In the genomic region with DNA sequence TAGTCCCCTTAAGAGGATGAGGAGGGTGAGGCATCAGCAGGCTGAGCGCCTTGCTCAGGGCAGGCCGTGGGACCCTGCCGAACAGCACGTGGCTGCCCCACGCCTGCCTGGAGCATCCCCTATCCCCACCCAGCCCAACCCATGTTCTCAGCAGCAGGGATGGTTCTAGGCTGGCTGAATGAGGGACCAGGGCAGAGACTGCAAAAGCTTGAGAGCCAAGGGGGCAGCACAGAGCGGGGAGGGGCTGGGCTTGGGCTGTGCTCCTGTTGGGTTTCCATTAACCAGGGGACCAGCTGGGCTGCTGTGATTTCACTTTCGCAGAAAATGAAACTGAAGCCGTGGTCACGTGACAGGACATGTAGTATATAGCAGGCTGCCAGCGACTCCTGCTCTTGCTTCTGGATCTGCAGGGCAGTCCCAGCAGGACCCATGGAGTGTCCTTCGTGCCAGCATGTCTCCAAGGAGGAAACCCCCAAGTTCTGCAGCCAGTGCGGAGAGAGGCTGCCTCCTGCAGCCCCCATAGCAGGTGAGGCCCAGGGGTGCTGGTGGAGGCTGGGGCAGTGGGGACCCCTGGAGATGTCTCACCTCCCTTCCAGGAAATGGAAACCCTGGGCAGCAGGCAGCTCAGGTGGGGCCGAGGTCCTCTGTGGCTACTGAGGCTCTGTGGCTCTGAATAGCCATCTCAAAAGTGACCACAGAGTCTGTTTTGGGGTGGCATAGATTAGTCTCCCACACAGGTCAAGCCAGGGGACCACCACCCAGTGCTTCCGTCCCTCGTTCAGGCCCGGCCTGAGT, we compare ENCODE assay signal across 8 cellular contexts. TPM values are rescaled to one million over a fixed set of nuclear protein-coding genes. Genes with fewer than 3 reads are reported as not detected.
A peak's percentile ranks its signal among the peaks of the same experiment; 100 is the strongest.
DNase-seq lines count a peak whose midpoint lies in the region; ATAC-seq and TF ChIP-seq lines count a peak whose summit lies in the region.

No MANE protein-coding gene starts in this region.

- no peaks in the 10 kb centered on the region for H3K9me2 ChIP-seq in PC-3 (replicated peaks; ENCODE audit: low read length)

- H3K9ac ChIP-seq in neuronal stem cell (ENCODE audit: low read depth, low read length, poor library complexity) = peak overlapping the region; percentile 60
- H3K9ac ChIP-seq in PC-3 (ENCODE audit: low read length) = no peak overlapping the region

- peak overlapping the region; percentile 95 for H2BK12ac ChIP-seq in neuronal stem cell (ENCODE audit: low read length)

- H3K4me3 ChIP-seq in GM12864 (ENCODE audit: low read depth, low read length) (peak overlapping the region; percentile 95), esophagus (ENCODE audit: low read depth in 1 of 2, low read length in 2 of 2) (peak overlapping the region; percentile 32 to 34), neuronal stem cell (ENCODE audit: low read length in 2 of 2) (no peak overlapping the region), PC-3 (ENCODE audit: low read length) (no peak overlapping the region)

- H4K20me1 ChIP-seq in PC-3 (ENCODE audit: low read length) = no peaks in the 10 kb centered on the region

- peak overlapping the region; percentile 78 for H2BK5ac ChIP-seq in neuronal stem cell (ENCODE audit: low read length)

- H3K18ac ChIP-seq in neuronal stem cell (ENCODE audit: low read length) = peak overlapping the region; percentile 88

- TF ChIP-seq CTCF in GM12864 (IDR thresholded peaks at IDR 0.05; ENCODE audit: low read depth, low read length, missing control alignments) = peak; percentile 39
- no peak for TF ChIP-seq CTCF in PC-3 (conservative IDR thresholded peaks at IDR 0.05; ENCODE audit: low read depth, low read length)

- peak; percentile 40 for ATAC-seq in HG02588 (IDR thresholded peaks at IDR 0.05; ENCODE audit: unreplicated experiment)
- no peak for ATAC-seq in PC-3

- POLR2A ChIA-PET in PC-3 (lab: Charles Lee; ENCODE audit: unreplicated experiment) = no interaction called here

- H2AFZ ChIP-seq in neuronal stem cell (ENCODE audit: low read length) = no peak overlapping the region
- no peak overlapping the region for H2AFZ ChIP-seq in PC-3 (ENCODE audit: low read length)

- H3F3A ChIP-seq in PC-3 (ENCODE audit: low read length, unreplicated experiment) = peaks cover 4% of the 10 kb centered on the region

- H4K91ac ChIP-seq in neuronal stem cell (ENCODE audit: low read depth, low read length, poor library complexity) = peak overlapping the region; percentile 68

- H3K9me3 ChIP-seq in esophagus (ENCODE audit: control insufficient read depth in 2 of 2, insufficient read depth in 1 of 2, low read depth in 1 of 2, low read length in 1 of 2) (no peaks in the 10 kb centered on the region), neuronal stem cell (replicated peaks in 1 of 2; ENCODE audit: control insufficient read depth in 2 of 2, insufficient read depth in 1 of 2, low read depth in 1 of 2, low read length in 2 of 2) (no peaks in the 10 kb centered on the region), PC-3 (ENCODE audit: low read length) (no peaks in the 10 kb centered on the region)

- DNase-seq in GM12864 (ENCODE audit: low read depth) (peak; percentile 95), NCI-H2227 (lab: John Stamatoyannopoulos, UW; ENCODE audit: unreplicated experiment) (peak; percentile 90), neuronal stem cell (ENCODE audit: low spot score) (no peak), stromal cell of bone marrow (ENCODE audit: low read depth) (peak; percentile 83), PC-3 (no peak)
- DNase-seq in activated CD8-positive, alpha-beta memory T cell treated with anti-CD3 and anti-CD28 coated beads for 24 hours = peak; percentile 92

- H3K14ac ChIP-seq in neuronal stem cell (ENCODE audit: low read length) = peak overlapping the region; percentile 8

- intact Hi-C loops in PC-3 (cut with micrococcal nuclease) = no loop called here

- no TSS peak for BruUV-seq in PC-3 (replicated peaks; lab: Mats Ljungman, UMichigan)

- H3K4me1 ChIP-seq in esophagus (ENCODE audit: control insufficient read depth in 2 of 2, insufficient read depth in 2 of 2, low read length in 1 of 2) = peaks cover 4 to 15% of the 10 kb centered on the region in 2 donors
- H3K4me1 ChIP-seq in neuronal stem cell (ENCODE audit: control insufficient read depth in 2 of 2, insufficient read depth in 1 of 2, low read depth in 1 of 2, low read length in 2 of 2) = peaks cover 17 to 26% of the 10 kb centered on the region in 2 donors
- peaks cover 25% of the 10 kb centered on the region for H3K4me1 ChIP-seq in PC-3 (ENCODE audit: insufficient read depth, low read length)

- H3K4ac ChIP-seq in neuronal stem cell (ENCODE audit: low read length) = no peak overlapping the region

- 21 to 28% methylated on average over 16 of the region's 16 CpGs for WGBS in esophagus, 2 donors
- no CpG with 5 or more reads among the region's 16 CpGs for WGBS in neuronal stem cell (ENCODE audit: extremely low coverage in 2 of 2, insufficient read length in 2 of 2, insufficient replicate concordance in 1 of 2), 2 donors

- peaks cover 26% of the 10 kb centered on the region for H3K79me2 ChIP-seq in PC-3 (ENCODE audit: low read length)

- H2BK15ac ChIP-seq in neuronal stem cell (ENCODE audit: low read length) = peak overlapping the region; percentile 49

- peak overlapping the region; percentile 51 to 65 for H3K27ac ChIP-seq in esophagus (ENCODE audit: low read depth in 2 of 2, low read length in 1 of 2)
- H3K27ac ChIP-seq in neuronal stem cell (replicated peaks; ENCODE audit: low read length) = peak overlapping the region; percentile 23
- no peak overlapping the region for H3K27ac ChIP-seq in PC-3 (ENCODE audit: low read length)

- CTCF ChIA-PET in PC-3 (lab: Charles Lee) = no interaction called here

- H2AK5ac ChIP-seq in neuronal stem cell (ENCODE audit: low read depth, low read length) = peak overlapping the region; percentile 97

- H2BK120ac ChIP-seq in neuronal stem cell (ENCODE audit: low read depth, low read length) = peak overlapping the region; percentile 47

- H3K36me3 ChIP-seq in esophagus (ENCODE audit: control insufficient read depth in 2 of 2, insufficient read depth in 2 of 2, low read length in 1 of 2) (no peaks in the 10 kb centered on the region), neuronal stem cell (replicated peaks in 1 of 2; ENCODE audit: control insufficient read depth in 2 of 2, insufficient read depth in 2 of 2, low read length in 2 of 2) (peaks cover 2 to 19% of the 10 kb centered on the region in 2 donors), PC-3 (ENCODE audit: low read depth, low read length) (peaks cover 12% of the 10 kb centered on the region)

- H3K79me1 ChIP-seq in neuronal stem cell (ENCODE audit: low read depth, low read length) = peaks cover 9% of the 10 kb centered on the region

- no peak overlapping the region for H4K8ac ChIP-seq in neuronal stem cell (ENCODE audit: low read depth, low read length)

- no peaks in the 10 kb centered on the region for H3K27me3 ChIP-seq in esophagus (ENCODE audit: control insufficient read depth in 1 of 2, insufficient read depth in 2 of 2, low read length in 2 of 2)
- peaks cover 0 to 2% (median 0%) of the 10 kb centered on the region in 3 experiments for H3K27me3 ChIP-seq in neuronal stem cell (ENCODE audit: control insufficient read depth in 3 of 3, insufficient read depth in 3 of 3, low read depth in 1 of 3, low read length in 3 of 3)
- no peaks in the 10 kb centered on the region for H3K27me3 ChIP-seq in PC-3 (ENCODE audit: low read length)

- no peak overlapping the region for H3K4me2 ChIP-seq in neuronal stem cell (ENCODE audit: insufficient read depth, low read length, poor library complexity, severe bottlenecking)
- no peak overlapping the region for H3K4me2 ChIP-seq in PC-3 (ENCODE audit: low read length)

- peak overlapping the region; percentile 80 for H3K23ac ChIP-seq in neuronal stem cell (ENCODE audit: low read depth, low read length, poor library complexity)

RNA-seq across cellular contexts. Expression of gene RNF213, which starts 2.8 kb away (rescaled TPM):
- 10 to 100 TPM; 17.9 to 54.7 TPM for polyA plus RNA-seq in esophagus
- polyA plus RNA-seq in neuronal stem cell (2013, experiment 1 of 2) = 17.4 TPM
- 18.4 TPM for polyA plus RNA-seq in neuronal stem cell (2013, experiment 2 of 2)
- total RNA-seq in PC-3 (2014; rRNA removed) = 71.4 and 84.1 TPM in 2 replicates

RNA-seq across cellular contexts. Expression of gene SLC26A11, which starts 43.2 kb away (rescaled TPM):
- polyA plus RNA-seq in esophagus = 1 to 10 TPM; 4.7 to 6.9 TPM
- polyA plus RNA-seq in neuronal stem cell (2013, experiment 1 of 2) = 14.4 TPM
- 14.7 TPM for polyA plus RNA-seq in neuronal stem cell (2013, experiment 2 of 2)
- 15.0 and 18.4 TPM in 2 replicates for total RNA-seq in PC-3 (2014; rRNA removed)

RNA-seq across cellular contexts. Expression of gene SGSH, which starts 43.3 kb away (rescaled TPM):
- polyA plus RNA-seq in esophagus = 10 to 100 TPM; 16.5 to 20.4 TPM
- 8.1 TPM for polyA plus RNA-seq in neuronal stem cell (2013, experiment 1 of 2)
- polyA plus RNA-seq in neuronal stem cell (2013, experiment 2 of 2) = 7.7 TPM
- total RNA-seq in PC-3 (2014; rRNA removed) = 15.3 and 16.6 TPM in 2 replicates

Comparison
In these comparisons a context has a peak if more than half of its experiments do, and no peak if none do; other contexts are left out.
1. DNase-seq: peak in GM12864 (single experiment), NCI-H2227 (single experiment), activated CD8-positive, alpha-beta memory T cell treated with anti-CD3 and anti-CD28 coated beads for 24 hours (single experiment) and stromal cell of bone marrow (single experiment); none in neuronal stem cell (single experiment) and PC-3 (single experiment).
2. H3K4me3 ChIP-seq: peak in GM12864 (single experiment) and esophagus (2 of 2); none in neuronal stem cell (0 of 2) and PC-3 (single experiment).